In the genomic region with DNA sequence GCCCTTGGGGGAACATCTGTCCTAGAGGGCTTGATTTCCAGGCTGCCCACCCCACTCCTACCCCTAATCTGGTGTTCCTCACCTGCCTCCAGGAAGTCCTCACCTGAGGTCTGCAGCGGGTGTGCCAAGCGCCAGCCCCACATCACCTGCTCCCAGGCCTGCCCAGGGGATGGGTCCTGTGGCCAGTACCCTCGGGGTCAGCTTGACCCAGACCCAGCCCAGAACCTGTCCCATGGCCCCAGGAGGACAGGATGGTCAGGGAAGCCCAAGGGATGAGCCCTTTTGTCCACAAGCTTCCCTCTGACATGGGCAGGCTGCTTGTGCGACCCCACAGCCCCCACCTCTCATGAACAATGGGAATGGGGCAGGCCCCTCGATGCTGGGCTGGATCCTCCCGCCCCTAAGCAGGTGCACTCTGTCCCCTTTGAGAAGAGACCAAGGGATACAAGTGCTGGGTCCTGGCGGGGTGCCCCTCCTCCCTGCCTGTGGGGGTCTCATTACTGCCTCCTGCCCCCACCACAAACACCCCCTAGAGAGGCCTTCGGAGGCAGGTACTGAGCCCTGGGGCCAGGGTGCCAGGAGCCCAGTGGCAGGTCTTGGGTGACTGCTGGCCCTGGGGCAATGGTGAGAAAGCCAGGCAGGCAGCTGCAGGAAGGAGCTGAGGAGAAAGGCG, we compare ENCODE assay signal across 19 cellular contexts. TPM values are rescaled to one million over a fixed set of nuclear protein-coding genes. Genes with fewer than 3 reads are reported as not detected.
DNase-seq lines count a peak whose midpoint lies in the region; ATAC-seq and TF ChIP-seq lines count a peak whose summit lies in the region.
"Had no signal": no experiment of that assay in that cellular context is flagged by ENCODE, and none has a peak within 500 bp of the region (broad histone marks: within the 10 kb centered on the region; RNA-seq: fewer than 3 reads in every experiment).

No MANE protein-coding gene starts in this region.

- H2BK15ac ChIP-seq in neuronal stem cell (ENCODE audit: low read length): no peak overlapping the region

- no peak overlapping the region for H3K9ac ChIP-seq in neuronal stem cell (ENCODE audit: low read depth, low read length, poor library complexity)

- H2BK120ac ChIP-seq in neuronal stem cell (ENCODE audit: low read depth, low read length): no peak overlapping the region

- no peaks in the 10 kb centered on the region for H3K27me3 Mint-ChIP-seq in WTC11 (ENCODE audit: low read depth)
- H3K27me3 Mint-ChIP-seq in T-helper 2 cell treated with Interferon-gamma antibody and Interleukin-4, amounts not matched to agents 5 μg/mL and 100 μg/mL, for 36 hours (ENCODE audit: low read depth): no peaks in the 10 kb centered on the region

- H2BK12ac ChIP-seq in neuronal stem cell (ENCODE audit: low read length): no peak overlapping the region

- ATAC-seq in WTC11: no peak
- ATAC-seq in stimulated activated effector memory CD8-positive, alpha-beta T cell treated with anti-CD3 and anti-CD28 coated beads, Interleukin-12 subunit alpha, Interleukin-12 subunit beta, amount 100 ng/mL, for 72 hours: no peak
- ATAC-seq in HG03175 (IDR thresholded peaks at IDR 0.05; ENCODE audit: unreplicated experiment): no peak
- no peak for ATAC-seq in GM19397 (IDR thresholded peaks at IDR 0.05; ENCODE audit: unreplicated experiment)
- ATAC-seq: HCT116 had no signal

- peaks cover 17% of the 10 kb centered on the region for H3K4me1 Mint-ChIP-seq in WTC11
- H3K4me1 Mint-ChIP-seq in stimulated activated effector memory CD8-positive, alpha-beta T cell treated with anti-CD3 and anti-CD28 coated beads, Interleukin-12 subunit alpha, Interleukin-12 subunit beta, amount 100 ng/mL, for 72 hours: peaks cover 16% of the 10 kb centered on the region
- peaks cover 22% of the 10 kb centered on the region for H3K4me1 Mint-ChIP-seq in T-helper 2 cell treated with Interferon-gamma antibody and Interleukin-4, amounts not matched to agents 5 μg/mL and 100 μg/mL, for 36 hours (ENCODE audit: low read depth)

- no peak overlapping the region for H3K27ac ChIP-seq in right atrium auricular region
- no peak overlapping the region for H3K27ac ChIP-seq in neuronal stem cell (replicated peaks; ENCODE audit: low read length)
- H3K27ac ChIP-seq: C4-2B had no signal

- DNase-seq in cardiac septum (ENCODE audit: low spot score): peak; percentile 59
- DNase-seq in right atrium auricular region (ENCODE audit: low spot score): no peak
- no peak for DNase-seq in WTC11 (ENCODE audit: low spot score)
- DNase-seq in neuronal stem cell (ENCODE audit: low spot score): no peak
- DNase-seq in stimulated activated effector memory CD8-positive, alpha-beta T cell treated with anti-CD3 and anti-CD28 coated beads, Interleukin-12 subunit alpha, Interleukin-12 subunit beta, amount 100 ng/mL, for 72 hours (ENCODE audit: low spot score in 2 of 2): no peak
- no peak for DNase-seq in T-helper 2 cell treated with Interferon-gamma antibody and Interleukin-4, amounts not matched to agents 5 μg/mL and 100 μg/mL, for 36 hours (ENCODE audit: low spot score)
- DNase-seq: DMS53, GDM1, IMR-90, NCI-H1417, NCI-H1694 treated with DMSO at 0.1 percent for 48 hours, NCI-H446 treated with DMSO at 0.1 percent for 48 hours, NCI-H526 treated with DMSO at 0.1 percent for 48 hours, OCI-M1, SHP77 had no signal

- intact Hi-C loops in cardiac septum (cut with DNase I): no loop called here

- no peak overlapping the region for H4K8ac ChIP-seq in neuronal stem cell (ENCODE audit: low read depth, low read length)

- H3K4me2 ChIP-seq in neuronal stem cell (ENCODE audit: insufficient read depth, low read length, poor library complexity, severe bottlenecking): no peak overlapping the region

- H2AFZ ChIP-seq in neuronal stem cell (ENCODE audit: low read length): no peak overlapping the region

- no peak overlapping the region for H4K91ac ChIP-seq in neuronal stem cell (ENCODE audit: low read depth, low read length, poor library complexity)

- peaks cover 0 to 48% of the 10 kb centered on the region in 2 donors for H3K4me1 ChIP-seq in right atrium auricular region
- peaks cover 11 to 21% of the 10 kb centered on the region in 2 donors for H3K4me1 ChIP-seq in neuronal stem cell (ENCODE audit: control insufficient read depth in 2 of 2, insufficient read depth in 1 of 2, low read depth in 1 of 2, low read length in 2 of 2)

- peaks cover 21% of the 10 kb centered on the region for H3K79me1 ChIP-seq in neuronal stem cell (ENCODE audit: low read depth, low read length)

- H3K27me3 ChIP-seq in right atrium auricular region: no peaks in the 10 kb centered on the region
- no peaks in the 10 kb centered on the region for H3K27me3 ChIP-seq in neuronal stem cell (ENCODE audit: control insufficient read depth in 3 of 3, insufficient read depth in 3 of 3, low read depth in 1 of 3, low read length in 3 of 3)

- TF ChIP-seq CTCF in right atrium auricular region (IDR thresholded peaks at IDR 0.05) (no peak), WTC11 (IDR thresholded peaks at IDR 0.05) (no peak)

- no CpG with 5 or more reads among the region's 9 CpGs for WGBS in neuronal stem cell (ENCODE audit: extremely low coverage in 2 of 2, insufficient read length in 2 of 2, insufficient replicate concordance in 1 of 2), 2 donors

- POLR2A ChIA-PET in WTC11 (lab: Charles Lee): interaction anchor here (1.1 kb wide), 1 partner anchor 12 kb away, joined by 3 read pairs; no protein-coding TSS in a partner anchor

- CTCF ChIA-PET in WTC11 (lab: Charles Lee): interaction anchor here (1.3 to 4.4 kb wide), 2 partner anchors 11 to 22 kb away, joined by 3 to 30 read pairs; no protein-coding TSS in a partner anchor

- no peak overlapping the region for H3K27ac Mint-ChIP-seq in WTC11
- peak overlapping the region; percentile 63 for H3K27ac Mint-ChIP-seq in stimulated activated effector memory CD8-positive, alpha-beta T cell treated with anti-CD3 and anti-CD28 coated beads, Interleukin-12 subunit alpha, Interleukin-12 subunit beta, amount 100 ng/mL, for 72 hours
- no peak overlapping the region for H3K27ac Mint-ChIP-seq in T-helper 2 cell treated with Interferon-gamma antibody and Interleukin-4, amounts not matched to agents 5 μg/mL and 100 μg/mL, for 36 hours

- H3K9me3 ChIP-seq in right atrium auricular region (no peaks in the 10 kb centered on the region), neuronal stem cell (replicated peaks in 1 of 2; ENCODE audit: control insufficient read depth in 2 of 2, insufficient read depth in 1 of 2, low read depth in 1 of 2, low read length in 2 of 2) (no peaks in the 10 kb centered on the region)

- no peak overlapping the region for H3K14ac ChIP-seq in neuronal stem cell (ENCODE audit: low read length)

- H3K36me3 Mint-ChIP-seq in WTC11: 0 out of 2 replicates have a peak, but pooled peaks cover 3% of the 10 kb centered on the region
- H3K36me3 Mint-ChIP-seq in stimulated activated effector memory CD8-positive, alpha-beta T cell treated with anti-CD3 and anti-CD28 coated beads, Interleukin-12 subunit alpha, Interleukin-12 subunit beta, amount 100 ng/mL, for 72 hours: peaks cover 36% of the 10 kb centered on the region
- H3K36me3 Mint-ChIP-seq in T-helper 2 cell treated with Interferon-gamma antibody and Interleukin-4, amounts not matched to agents 5 μg/mL and 100 μg/mL, for 36 hours (ENCODE audit: low read depth): no peaks in the 10 kb centered on the region

- H3K4me3 ChIP-seq in right atrium auricular region (no peak overlapping the region), neuronal stem cell (ENCODE audit: low read length in 2 of 2) (no peak overlapping the region)

- no peak overlapping the region for H3K4ac ChIP-seq in neuronal stem cell (ENCODE audit: low read length)

- H3K36me3 ChIP-seq in right atrium auricular region (no peaks in the 10 kb centered on the region), neuronal stem cell (replicated peaks in 1 of 2; ENCODE audit: control insufficient read depth in 2 of 2, insufficient read depth in 2 of 2, low read length in 2 of 2) (peaks cover 12 to 24% of the 10 kb centered on the region in 2 donors)

- no peak overlapping the region for H3K4me3 Mint-ChIP-seq in WTC11
- H3K4me3 Mint-ChIP-seq in stimulated activated effector memory CD8-positive, alpha-beta T cell treated with anti-CD3 and anti-CD28 coated beads, Interleukin-12 subunit alpha, Interleukin-12 subunit beta, amount 100 ng/mL, for 72 hours: no peak overlapping the region
- no peak overlapping the region for H3K4me3 Mint-ChIP-seq in T-helper 2 cell treated with Interferon-gamma antibody and Interleukin-4, amounts not matched to agents 5 μg/mL and 100 μg/mL, for 36 hours

- H2AK5ac ChIP-seq in neuronal stem cell (ENCODE audit: low read depth, low read length): no peak overlapping the region

- H2BK5ac ChIP-seq in neuronal stem cell (ENCODE audit: low read length): no peak overlapping the region

- peak overlapping the region; percentile 75 for H3K23ac ChIP-seq in neuronal stem cell (ENCODE audit: low read depth, low read length, poor library complexity)

- H3K9me3 Mint-ChIP-seq in WTC11: no peaks in the 10 kb centered on the region
- no peaks in the 10 kb centered on the region for H3K9me3 Mint-ChIP-seq in stimulated activated effector memory CD8-positive, alpha-beta T cell treated with anti-CD3 and anti-CD28 coated beads, Interleukin-12 subunit alpha, Interleukin-12 subunit beta, amount 100 ng/mL, for 72 hours
- H3K9me3 Mint-ChIP-seq in T-helper 2 cell treated with Interferon-gamma antibody and Interleukin-4, amounts not matched to agents 5 μg/mL and 100 μg/mL, for 36 hours: no peaks in the 10 kb centered on the region

- H3K18ac ChIP-seq in neuronal stem cell (ENCODE audit: low read length): no peak overlapping the region

TF ChIP-seq in WTC11, 78 proteins besides CTCF, POLR2A, EP300 and RAD21 (continues in another document):
- TF ChIP-seq PRRX2 (CRISPR knock-in tag; IDR thresholded peaks at IDR 0.05) (no peak), ZNF671 (CRISPR knock-in tag; IDR thresholded peaks at IDR 0.05) (no peak)

RNA-seq across cellular contexts. Expression of gene MIB2, which starts 3.2 kb away (rescaled TPM):
- 82.4 TPM for total RNA-seq in cardiac septum
- 10 to 100 TPM; 42.4 to 45.6 TPM for total RNA-seq in right atrium auricular region
- 90.6 to 120 TPM (median 113 TPM) in 3 replicates for total RNA-seq in WTC11 (2021)
- polyA plus RNA-seq in neuronal stem cell (2013, experiment 1 of 2): 60.6 TPM
- polyA plus RNA-seq in neuronal stem cell (2013, experiment 2 of 2): 58.5 TPM

RNA-seq across cellular contexts. Expression of gene MMP23B, which starts 13.4 kb away (rescaled TPM):
- total RNA-seq in cardiac septum: 60.2 TPM
- 10 to 100 TPM; 17.5 to 26.9 TPM for total RNA-seq in right atrium auricular region
- 20.0 to 28.1 TPM (median 27.1 TPM) in 3 replicates for total RNA-seq in WTC11 (2021)
- polyA plus RNA-seq in neuronal stem cell (2013, experiment 1 of 2): 11.0 TPM
- 10.6 TPM for polyA plus RNA-seq in neuronal stem cell (2013, experiment 2 of 2)

RNA-seq across cellular contexts. Expression of gene FNDC10, which starts 18.6 kb away (rescaled TPM):
- total RNA-seq in cardiac septum: 1.7 TPM
- 1 to 10 TPM; 2.5 to 2.7 TPM for total RNA-seq in right atrium auricular region
- 30.4 to 37.5 TPM (median 34.9 TPM) in 3 replicates for total RNA-seq in WTC11 (2021)
- polyA plus RNA-seq in neuronal stem cell (2013, experiment 1 of 2): 12.4 TPM
- polyA plus RNA-seq in neuronal stem cell (2013, experiment 2 of 2): 11.8 TPM

RNA-seq across cellular contexts. Expression of gene CDK11B, which starts 40.3 kb away (rescaled TPM):
- total RNA-seq in cardiac septum: 30.4 TPM
- 10 to 100 TPM; 16.2 to 19.7 TPM for total RNA-seq in right atrium auricular region
- 39.5 to 41.2 TPM (median 40.7 TPM) in 3 replicates for total RNA-seq in WTC11 (2021)
- polyA plus RNA-seq in neuronal stem cell (2013, experiment 1 of 2): 40.1 TPM
- polyA plus RNA-seq in neuronal stem cell (2013, experiment 2 of 2): 41.3 TPM

RNA-seq across cellular contexts. Expression of gene SSU72, which starts 43.9 kb away (rescaled TPM):
- 90.7 TPM for total RNA-seq in cardiac septum
- 100 to 1,000 TPM in 1 of 2 donors, 10 to 100 TPM in 1; 98.3 to 121 TPM for total RNA-seq in right atrium auricular region
- 150 to 158 TPM (median 150 TPM) in 3 replicates for total RNA-seq in WTC11 (2021)
- 147 TPM for polyA plus RNA-seq in neuronal stem cell (2013, experiment 1 of 2)
- polyA plus RNA-seq in neuronal stem cell (2013, experiment 2 of 2): 144 TPM
